In the genomic region with DNA sequence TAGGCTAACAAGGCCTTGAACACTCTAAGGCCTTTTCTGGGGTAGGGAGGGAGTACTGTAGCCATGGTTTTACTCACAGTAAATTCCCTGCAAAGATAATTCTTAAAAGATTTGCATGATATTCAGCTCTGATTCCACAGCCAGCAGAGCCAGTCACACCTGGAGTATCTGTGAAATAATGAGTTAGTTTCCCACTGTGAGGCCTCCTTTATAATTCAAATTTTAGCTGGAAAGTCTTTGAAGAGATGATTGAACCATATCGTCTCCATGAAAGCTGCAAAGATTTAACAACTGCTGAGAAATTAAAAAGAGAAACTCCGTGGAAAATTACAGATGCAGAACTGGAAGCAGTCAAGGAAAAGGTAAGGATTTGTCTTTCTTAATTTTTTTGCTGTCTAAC, we compare ENCODE assay signal across 25 cellular contexts.
"Had no signal": no experiment of that assay in that cellular context is flagged by ENCODE, and none has a peak within 500 bp of the region (broad histone marks: within the 10 kb centered on the region; RNA-seq: fewer than 3 reads in every experiment).

No MANE protein-coding gene starts in this region.

- H3K27ac ChIP-seq: brain microvascular endothelial cell, gastroesophageal sphincter, hepatocyte, right atrium auricular region, stomach, tibial artery, upper lobe of right lung had no signal

- H3K9me3 ChIP-seq: gastroesophageal sphincter, right atrium auricular region, stomach, tibial artery, upper lobe of right lung had no signal

- H3K4me1 Mint-ChIP-seq: activated CD4-positive, alpha-beta memory T cell treated with anti-CD3 and anti-CD28 coated beads, Interleukin-2, amount 10 ng/mL, durations not matched to agents 7 days and 5 days; activated CD4-positive, alpha-beta T cell treated with anti-CD3 and anti-CD28 coated beads, Interleukin-2, amount 10 ng/mL, durations not matched to agents 7 days and 5 days; activated T-helper 17 cell treated with anti-CD3 and anti-CD28 coated beads, Interleukin-2, amount 50 U/mL, for 72 hours; naive thymus-derived CD4-positive, alpha-beta T cell; stimulated activated memory B cell treated with anti-CD40 and anti-IgM and Interleukin-4, amounts not matched to agents 10 μg/mL and 1 μg/mL and 100 μg/mL, for 72 hours had no signal

- H3K9me3 Mint-ChIP-seq: activated CD4-positive, alpha-beta memory T cell treated with anti-CD3 and anti-CD28 coated beads, Interleukin-2, amount 10 ng/mL, durations not matched to agents 7 days and 5 days; activated CD4-positive, alpha-beta T cell treated with anti-CD3 and anti-CD28 coated beads, Interleukin-2, amount 10 ng/mL, durations not matched to agents 7 days and 5 days; activated T-cell treated with anti-CD3 and anti-CD28 coated beads, Interleukin-2, amount 50 U/mL, for 4 hours; activated T-helper 17 cell treated with anti-CD3 and anti-CD28 coated beads, Interleukin-2, amount 50 U/mL, for 72 hours; naive thymus-derived CD4-positive, alpha-beta T cell; neural crest cell; stimulated activated memory B cell treated with anti-CD40 and anti-IgM and Interleukin-4, amounts not matched to agents 10 μg/mL and 1 μg/mL and 100 μg/mL, for 72 hours had no signal

- H3K4me1 ChIP-seq: gastroesophageal sphincter, right atrium auricular region, stomach, tibial artery, upper lobe of right lung had no signal

- H3K27ac Mint-ChIP-seq: activated CD4-positive, alpha-beta memory T cell treated with anti-CD3 and anti-CD28 coated beads, Interleukin-2, amount 10 ng/mL, durations not matched to agents 7 days and 5 days; activated CD4-positive, alpha-beta T cell treated with anti-CD3 and anti-CD28 coated beads, Interleukin-2, amount 10 ng/mL, durations not matched to agents 7 days and 5 days; activated T-helper 17 cell treated with anti-CD3 and anti-CD28 coated beads, Interleukin-2, amount 50 U/mL, for 72 hours; naive thymus-derived CD4-positive, alpha-beta T cell; stimulated activated memory B cell treated with anti-CD40 and anti-IgM and Interleukin-4, amounts not matched to agents 10 μg/mL and 1 μg/mL and 100 μg/mL, for 72 hours had no signal

- H3K4me3 ChIP-seq: gastroesophageal sphincter, hepatocyte, right atrium auricular region, smooth muscle cell, stomach, tibial artery, upper lobe of right lung had no signal

- H3K36me3 Mint-ChIP-seq: stimulated activated memory B cell treated with anti-CD40 and anti-IgM and Interleukin-4, amounts not matched to agents 10 μg/mL and 1 μg/mL and 100 μg/mL, for 72 hours had no signal

- H3K4me3 Mint-ChIP-seq: activated CD4-positive, alpha-beta memory T cell treated with anti-CD3 and anti-CD28 coated beads, Interleukin-2, amount 10 ng/mL, durations not matched to agents 7 days and 5 days; activated CD4-positive, alpha-beta T cell treated with anti-CD3 and anti-CD28 coated beads, Interleukin-2, amount 10 ng/mL, durations not matched to agents 7 days and 5 days; activated T-cell treated with anti-CD3 and anti-CD28 coated beads, Interleukin-2, amount 50 U/mL, for 4 hours; activated T-helper 17 cell treated with anti-CD3 and anti-CD28 coated beads, Interleukin-2, amount 50 U/mL, for 72 hours; naive thymus-derived CD4-positive, alpha-beta T cell; neural crest cell; stimulated activated memory B cell treated with anti-CD40 and anti-IgM and Interleukin-4, amounts not matched to agents 10 μg/mL and 1 μg/mL and 100 μg/mL, for 72 hours had no signal

- H3K27me3 ChIP-seq: brain microvascular endothelial cell, gastroesophageal sphincter, hepatocyte, right atrium auricular region, tibial artery had no signal

- H3K36me3 ChIP-seq: brain microvascular endothelial cell, gastroesophageal sphincter, right atrium auricular region, stomach, tibial artery, upper lobe of right lung had no signal

- ATAC-seq: activated T-cell treated with anti-CD3 and anti-CD28 coated beads, Interleukin-2, amount 50 U/mL, for 4 hours; activated T-helper 17 cell treated with anti-CD3 and anti-CD28 coated beads, Interleukin-2, amount 50 U/mL, for 72 hours; gastroesophageal sphincter; naive thymus-derived CD4-positive, alpha-beta T cell; stimulated activated memory B cell treated with anti-CD40 and anti-IgM and Interleukin-4, amounts not matched to agents 10 μg/mL and 1 μg/mL and 100 μg/mL, for 72 hours; upper lobe of right lung had no signal

- H3K27me3 Mint-ChIP-seq: stimulated activated memory B cell treated with anti-CD40 and anti-IgM and Interleukin-4, amounts not matched to agents 10 μg/mL and 1 μg/mL and 100 μg/mL, for 72 hours had no signal

- DNase-seq: activated CD4-positive, alpha-beta memory T cell treated with anti-CD3 and anti-CD28 coated beads, Interleukin-2, amount 10 ng/mL, durations not matched to agents 7 days and 5 days; activated CD4-positive, alpha-beta T cell treated with anti-CD3 and anti-CD28 coated beads for 1 hour; activated CD4-positive, alpha-beta T cell treated with anti-CD3 and anti-CD28 coated beads, Interleukin-2, amount 10 ng/mL, durations not matched to agents 7 days and 5 days; activated gamma-delta T cell treated with Interleukin-2 at 50 U/mL for 16 hours; activated naive CD4-positive, alpha-beta T cell treated with anti-CD3 and anti-CD28 coated beads, Interleukin-2, amount 50 U/mL, for 16 hours; activated T-cell treated with anti-CD3 and anti-CD28 coated beads, Interleukin-2, amount 50 U/mL, for 4 hours; amniotic stem cell; brain microvascular endothelial cell; caudate nucleus; midbrain; naive thymus-derived CD4-positive, alpha-beta T cell; stimulated activated CD4-positive, alpha-beta T cell treated with anti-CD3 and anti-CD28 coated beads, Interleukin-1b, Interleukin-23, amount 100 ng/mL, for 48 hours; stimulated activated CD4-positive, alpha-beta T cell treated with anti-CD3 and anti-CD28 coated beads, Interleukin-4, amount 100 ng/mL, for 4 hours; stimulated activated CD8-positive, alpha-beta memory T cell treated with anti-CD3 and anti-CD28 coated beads, Interleukin-4, amount 100 ng/mL, for 48 hours; stomach; T1000; tibial artery; upper lobe of right lung had no signal
